Comparison of ENCODE assay signal across 1 cellular context in the genomic region with DNA sequence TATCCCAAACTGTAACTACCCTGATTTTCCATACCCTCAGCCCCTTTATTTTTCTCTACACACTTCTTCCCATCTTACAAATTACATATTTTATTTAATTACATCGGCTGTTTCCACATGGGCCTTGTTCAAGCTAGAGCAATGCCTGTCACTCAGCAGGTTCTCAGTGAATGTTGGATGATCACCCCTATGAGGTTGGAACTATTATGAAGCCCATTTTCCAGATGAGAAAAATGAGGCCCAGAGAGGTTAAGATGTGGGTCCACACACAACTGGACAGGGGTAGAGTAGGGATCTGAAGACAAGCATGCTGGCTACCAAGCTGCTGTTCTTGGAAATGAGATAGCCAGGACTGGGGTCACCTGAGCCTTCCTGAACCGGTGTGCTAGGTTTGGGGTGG.
TF ChIP-seq lines count a peak whose summit lies in the region.

No MANE protein-coding gene starts in this region.

TF ChIP-seq in HepG2, 621 proteins besides CTCF, POLR2A, EP300 and RAD21:
- TF ChIP-seq ZNF629 (CRISPR knock-in tag; conservative IDR thresholded peaks at IDR 0.05) (peak; percentile 75), PRMT3 (CRISPR knock-in tag; IDR thresholded peaks at IDR 0.05; ENCODE audit: borderline replicate concordance, low read depth) (no peak)
